In the genomic region with DNA sequence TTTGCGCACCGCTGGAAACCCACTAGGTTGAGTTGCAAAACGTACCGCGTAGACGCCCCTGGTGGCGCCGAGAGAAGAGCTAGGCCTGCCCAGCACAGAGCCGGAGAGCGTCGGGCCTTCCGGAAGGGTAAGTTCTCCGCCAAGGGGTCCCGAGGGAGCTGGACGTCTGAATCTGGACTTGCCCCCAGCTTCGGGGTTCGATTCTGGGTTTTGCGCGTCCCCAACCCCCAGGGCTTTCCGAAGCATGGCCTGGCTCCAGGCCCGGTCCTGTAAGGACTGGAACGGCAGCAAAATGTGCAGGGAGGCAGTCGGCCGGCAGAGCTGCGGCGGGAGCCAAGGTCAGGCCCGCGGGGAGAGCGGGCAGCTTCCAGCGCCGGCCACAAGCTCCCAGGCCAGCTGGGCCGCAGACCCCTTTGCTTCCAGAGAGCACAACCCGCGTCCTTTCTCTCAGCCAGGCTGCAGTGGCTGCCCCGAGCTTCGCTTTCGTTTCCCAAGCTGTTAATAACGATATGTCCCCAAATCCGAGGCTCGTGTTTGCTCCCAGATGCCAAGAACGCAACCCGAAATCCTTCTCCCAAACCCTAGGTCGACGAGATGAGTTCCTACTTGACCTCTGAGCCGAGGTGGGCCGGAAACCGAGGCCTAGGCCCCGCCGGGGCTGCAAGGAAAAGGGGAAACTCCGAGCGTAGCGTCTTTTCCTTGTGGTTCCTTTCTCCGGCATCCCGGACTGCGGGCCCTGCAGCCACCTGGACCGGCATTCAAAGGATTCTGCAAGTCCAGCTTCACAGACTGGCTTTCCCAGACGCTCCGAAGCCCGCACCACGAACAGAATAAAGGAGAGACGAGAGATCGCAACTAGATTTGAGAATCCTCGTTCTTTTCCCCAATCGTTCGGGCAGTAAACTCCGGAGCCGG, we compare ENCODE assay signal across 9 cellular contexts. TPM values are rescaled to one million over a fixed set of nuclear protein-coding genes. Genes with fewer than 3 reads are reported as not detected.
DNase-seq lines count a peak whose midpoint lies in the region; ATAC-seq and FAIRE-seq lines count a peak whose summit lies in the region.
"Had no signal": no experiment of that assay in that cellular context is flagged by ENCODE, and none has a peak within 500 bp of the region (broad histone marks: within the 10 kb centered on the region; RNA-seq: fewer than 3 reads in every experiment).

No MANE protein-coding gene starts in this region.

- intact Hi-C loops in activated T-helper 1 cell treated with anti-CD3 and anti-CD28 coated beads, Interleukin-12 subunit alpha, Interleukin-12 subunit beta, Interleukin-2, Interleukin-4 antibody, amounts not matched to agents 30 ng/mL and 10 ng/mL and 1 ng/mL, durations not matched to agents 14 hours and 24 hours and 36 hours (cut with micrococcal nuclease) = loop anchor here (5.0 kb wide), 2 partner anchors 273 to 932 kb away; a partner anchor contains a TSS
- intact Hi-C loops in left cardiac atrium (cut with DNase I) = loop anchor here (5.0 to 10.0 kb wide), 2 partner anchors 33 to 66 kb away; no protein-coding TSS in a partner anchor

- FAIRE-seq in RCC 7860 (lab: Jason Lieb, UNC) = no peak

- peak; percentile 73 for DNase-seq in EL
- no peak for DNase-seq in activated T-helper 1 cell treated with anti-CD3 and anti-CD28 coated beads, Interleukin-12 subunit alpha, Interleukin-12 subunit beta, Interleukin-2, Interleukin-4 antibody, amounts not matched to agents 30 ng/mL and 10 ng/mL and 1 ng/mL, durations not matched to agents 14 hours and 24 hours and 36 hours (ENCODE audit: low spot score)
- DNase-seq in left cardiac atrium = peak; percentile 54
- peak; percentile 89 for DNase-seq in retina
- DNase-seq in germinal center (ENCODE audit: low spot score) = no peak
- no peak for DNase-seq in RCC 7860 (ENCODE audit: low spot score)
- DNase-seq: Karpas-422 had no signal

- H3K36me3 Mint-ChIP-seq in activated T-helper 1 cell treated with anti-CD3 and anti-CD28 coated beads, Interleukin-12 subunit alpha, Interleukin-12 subunit beta, Interleukin-2, Interleukin-4 antibody, amounts not matched to agents 30 ng/mL and 10 ng/mL and 1 ng/mL, durations not matched to agents 14 hours and 24 hours and 36 hours (ENCODE audit: low read depth) = peaks cover 3% of the 10 kb centered on the region

- H3K9me3 Mint-ChIP-seq in activated T-helper 1 cell treated with anti-CD3 and anti-CD28 coated beads, Interleukin-12 subunit alpha, Interleukin-12 subunit beta, Interleukin-2, Interleukin-4 antibody, amounts not matched to agents 30 ng/mL and 10 ng/mL and 1 ng/mL, durations not matched to agents 14 hours and 24 hours and 36 hours = no peaks in the 10 kb centered on the region

- H3K4me3 Mint-ChIP-seq in activated T-helper 1 cell treated with anti-CD3 and anti-CD28 coated beads, Interleukin-12 subunit alpha, Interleukin-12 subunit beta, Interleukin-2, Interleukin-4 antibody, amounts not matched to agents 30 ng/mL and 10 ng/mL and 1 ng/mL, durations not matched to agents 14 hours and 24 hours and 36 hours = no peak overlapping the region

- H3K27ac Mint-ChIP-seq in activated T-helper 1 cell treated with anti-CD3 and anti-CD28 coated beads, Interleukin-12 subunit alpha, Interleukin-12 subunit beta, Interleukin-2, Interleukin-4 antibody, amounts not matched to agents 30 ng/mL and 10 ng/mL and 1 ng/mL, durations not matched to agents 14 hours and 24 hours and 36 hours = peak overlapping the region; percentile 67

- peaks cover 86% of the 10 kb centered on the region for H3K27me3 Mint-ChIP-seq in activated T-helper 1 cell treated with anti-CD3 and anti-CD28 coated beads, Interleukin-12 subunit alpha, Interleukin-12 subunit beta, Interleukin-2, Interleukin-4 antibody, amounts not matched to agents 30 ng/mL and 10 ng/mL and 1 ng/mL, durations not matched to agents 14 hours and 24 hours and 36 hours (ENCODE audit: insufficient read depth)

- H3K4me1 Mint-ChIP-seq in activated T-helper 1 cell treated with anti-CD3 and anti-CD28 coated beads, Interleukin-12 subunit alpha, Interleukin-12 subunit beta, Interleukin-2, Interleukin-4 antibody, amounts not matched to agents 30 ng/mL and 10 ng/mL and 1 ng/mL, durations not matched to agents 14 hours and 24 hours and 36 hours (ENCODE audit: low read depth) = peaks cover 9% of the 10 kb centered on the region

- ATAC-seq in left cardiac atrium (peak; percentile 30 to 44), HG02678 (IDR thresholded peaks at IDR 0.05; ENCODE audit: unreplicated experiment) (no peak), GM19397 (IDR thresholded peaks at IDR 0.05; ENCODE audit: unreplicated experiment) (no peak)

RNA-seq across cellular contexts. Expression of a gene that starts 3.2 kb away (rescaled TPM):
- not detected in 2 replicates for total RNA-seq in activated T-helper 1 cell treated with anti-CD3 and anti-CD28 coated beads, Interleukin-12 subunit alpha, Interleukin-12 subunit beta, Interleukin-2, Interleukin-4 antibody, amounts not matched to agents 30 ng/mL and 10 ng/mL and 1 ng/mL, durations not matched to agents 14 hours and 24 hours and 36 hours
- total RNA-seq in left cardiac atrium = 100 to 1,000 TPM; 116 to 236 TPM

Comparison
In these comparisons a context has a peak if more than half of its experiments do, and no peak if none do; other contexts are left out.
1. DNase-seq: peak in EL (single experiment), left cardiac atrium (single experiment) and retina (single experiment); none in activated T-helper 1 cell treated with anti-CD3 and anti-CD28 coated beads, Interleukin-12 subunit alpha, Interleukin-12 subunit beta, Interleukin-2, Interleukin-4 antibody, amounts not matched to agents 30 ng/mL and 10 ng/mL and 1 ng/mL, durations not matched to agents 14 hours and 24 hours and 36 hours (single experiment), germinal center (single experiment) and RCC 7860 (single experiment).
2. ATAC-seq: peak in left cardiac atrium (2 of 2); none in HG02678 (single experiment) and GM19397 (single experiment).
3. RNA of a gene that starts 3.2 kb away (total RNA-seq): 116 to 236 TPM in left cardiac atrium; not detected in activated T-helper 1 cell treated with anti-CD3 and anti-CD28 coated beads, Interleukin-12 subunit alpha, Interleukin-12 subunit beta, Interleukin-2, Interleukin-4 antibody, amounts not matched to agents 30 ng/mL and 10 ng/mL and 1 ng/mL, durations not matched to agents 14 hours and 24 hours and 36 hours; every median in the first group is over 100 times any median in the second.